In the genomic region with DNA sequence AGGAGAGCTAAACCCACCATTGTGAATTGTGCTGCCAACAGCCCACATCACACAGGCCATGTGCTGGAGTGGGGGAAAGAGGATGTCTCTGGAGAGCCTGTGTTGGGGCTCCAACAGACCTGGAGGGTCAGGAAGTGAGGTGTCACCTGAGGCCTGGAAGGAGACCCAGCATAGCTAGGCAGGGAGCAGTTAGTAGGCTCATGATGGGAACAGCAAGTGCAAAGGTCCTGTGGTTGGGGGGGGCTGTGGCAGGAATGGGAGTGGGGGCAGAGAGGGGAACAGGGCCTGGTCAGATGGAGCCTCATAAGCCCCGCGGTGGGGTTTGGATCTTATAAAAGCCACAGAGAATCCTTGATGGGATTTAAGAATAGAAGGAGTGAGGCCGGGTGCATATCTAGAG, we compare ENCODE assay signal across 31 cellular contexts. TPM values are rescaled to one million over a fixed set of nuclear protein-coding genes. Genes with fewer than 3 reads are reported as not detected.
"Had no signal": no experiment of that assay in that cellular context is flagged by ENCODE, and none has a peak within 500 bp of the region (broad histone marks: within the 10 kb centered on the region; RNA-seq: fewer than 3 reads in every experiment).

No MANE protein-coding gene starts in this region.

- H3K4me3 Mint-ChIP-seq: activated CD4-positive, alpha-beta T cell treated with anti-CD3 and anti-CD28 coated beads for 36 hours; activated T-cell treated with anti-CD3 and anti-CD28 coated beads, Interleukin-2, amount 50 U/mL, for 72 hours; naive thymus-derived CD8-positive, alpha-beta T cell; neural progenitor cell; stimulated activated effector memory CD8-positive, alpha-beta T cell treated with anti-CD3 and anti-CD28 coated beads, Interleukin-12 subunit alpha, Interleukin-12 subunit beta, amount 100 ng/mL, for 72 hours; stimulated activated naive CD8-positive, alpha-beta T cell treated with anti-CD3 and anti-CD28 coated beads, Interleukin-15, amount 100 ng/mL, for 72 hours had no signal

- H3K27me3 ChIP-seq: hepatocyte, neural progenitor cell, upper lobe of left lung, vagina had no signal

- H3K4me1 Mint-ChIP-seq: naive thymus-derived CD8-positive, alpha-beta T cell; neural progenitor cell; stimulated activated naive CD8-positive, alpha-beta T cell treated with anti-CD3 and anti-CD28 coated beads, Interleukin-15, amount 100 ng/mL, for 72 hours had no signal

- H3K36me3 ChIP-seq: esophagus squamous epithelium, neural progenitor cell, upper lobe of left lung, vagina had no signal

- H3K36me3 Mint-ChIP-seq: activated naive CD4-positive, alpha-beta T cell treated with anti-CD3 and anti-CD28 coated beads, Interleukin-2, amount 50 U/mL, for 72 hours; naive thymus-derived CD8-positive, alpha-beta T cell; neural progenitor cell; stimulated activated effector memory CD8-positive, alpha-beta T cell treated with anti-CD3 and anti-CD28 coated beads, Interleukin-12 subunit alpha, Interleukin-12 subunit beta, amount 100 ng/mL, for 72 hours had no signal

- H3K9ac ChIP-seq: neural progenitor cell had no signal

- H3K4me2 ChIP-seq: hepatocyte, neural progenitor cell had no signal

- H3K4me1 ChIP-seq: neural progenitor cell, vagina had no signal

- H3K9me3 Mint-ChIP-seq: activated naive CD4-positive, alpha-beta T cell treated with anti-CD3 and anti-CD28 coated beads, Interleukin-2, amount 50 U/mL, for 72 hours; activated T-cell treated with anti-CD3 and anti-CD28 coated beads, Interleukin-2, amount 50 U/mL, for 72 hours; naive thymus-derived CD8-positive, alpha-beta T cell; neural progenitor cell; stimulated activated effector memory CD8-positive, alpha-beta T cell treated with anti-CD3 and anti-CD28 coated beads, Interleukin-12 subunit alpha, Interleukin-12 subunit beta, amount 100 ng/mL, for 72 hours; stimulated activated naive CD8-positive, alpha-beta T cell treated with anti-CD3 and anti-CD28 coated beads, Interleukin-15, amount 100 ng/mL, for 72 hours had no signal

- H3K79me2 ChIP-seq: hepatocyte had no signal

- FAIRE-seq: bronchial epithelial cell, colon, endometrium, frontal cortex, keratinocyte had no signal

- H3K27me3 Mint-ChIP-seq: activated CD4-positive, alpha-beta T cell treated with anti-CD3 and anti-CD28 coated beads for 36 hours had no signal

- ATAC-seq: activated CD4-positive, alpha-beta T cell treated with anti-CD3 and anti-CD28 coated beads for 36 hours; activated naive CD4-positive, alpha-beta T cell treated with anti-CD3 and anti-CD28 coated beads, Interleukin-2, amount 50 U/mL, for 72 hours; activated T-cell treated with anti-CD3 and anti-CD28 coated beads, Interleukin-2, amount 50 U/mL, for 72 hours; left colon; naive thymus-derived CD8-positive, alpha-beta T cell; right cardiac atrium; stimulated activated effector memory CD8-positive, alpha-beta T cell treated with anti-CD3 and anti-CD28 coated beads, Interleukin-12 subunit alpha, Interleukin-12 subunit beta, amount 100 ng/mL, for 72 hours; stimulated activated naive CD8-positive, alpha-beta T cell treated with anti-CD3 and anti-CD28 coated beads, Interleukin-15, amount 100 ng/mL, for 72 hours had no signal

- H3K9me3 ChIP-seq: esophagus squamous epithelium, upper lobe of left lung, vagina had no signal

- DNase-seq: activated CD4-positive, alpha-beta T cell treated with anti-CD3 and anti-CD28 coated beads for 36 hours; activated CD4-positive, alpha-beta T cell treated with anti-CD3 and anti-CD28 coated beads, Interleukin-2, amount 50 U/mL, for 4 hours; activated CD4-positive, CD25-positive, alpha-beta regulatory T cell; activated naive CD4-positive, alpha-beta T cell; activated T-cell treated with anti-CD3 and anti-CD28 coated beads for 4 hours; activated T-cell treated with anti-CD3 and anti-CD28 coated beads, Interleukin-2, amount 50 U/mL, for 72 hours; dermis blood vessel endothelial cell; effector CD8-positive, alpha-beta T cell; esophagus squamous epithelium; midbrain; stimulated activated CD4-positive, alpha-beta T cell treated with anti-CD3 and anti-CD28 coated beads, Interleukin-12 subunit alpha, Interleukin-12 subunit beta, amount 100 ng/mL, for 4 hours; stimulated activated CD4-positive, alpha-beta T cell treated with anti-CD3 and anti-CD28 coated beads, Interleukin-4, amount 100 ng/mL, for 24 hours; stimulated activated naive CD8-positive, alpha-beta T cell treated with anti-CD3 and anti-CD28 coated beads, Interleukin-15, amount 100 ng/mL, for 72 hours; substantia nigra had no signal

- H3K27ac Mint-ChIP-seq: activated CD4-positive, alpha-beta T cell treated with anti-CD3 and anti-CD28 coated beads for 36 hours; activated naive CD4-positive, alpha-beta T cell treated with anti-CD3 and anti-CD28 coated beads, Interleukin-2, amount 50 U/mL, for 72 hours; activated T-cell treated with anti-CD3 and anti-CD28 coated beads, Interleukin-2, amount 50 U/mL, for 72 hours; naive thymus-derived CD8-positive, alpha-beta T cell; neural progenitor cell; stimulated activated effector memory CD8-positive, alpha-beta T cell treated with anti-CD3 and anti-CD28 coated beads, Interleukin-12 subunit alpha, Interleukin-12 subunit beta, amount 100 ng/mL, for 72 hours; stimulated activated naive CD8-positive, alpha-beta T cell treated with anti-CD3 and anti-CD28 coated beads, Interleukin-15, amount 100 ng/mL, for 72 hours had no signal

- H2AFZ ChIP-seq: hepatocyte, neural progenitor cell had no signal

- H3K4me3 ChIP-seq: esophagus squamous epithelium, hepatocyte, neural progenitor cell, upper lobe of left lung, vagina had no signal

- H3K27ac ChIP-seq: epithelial cell of prostate, esophagus squamous epithelium, hepatocyte, neural progenitor cell, upper lobe of left lung, vagina had no signal

RNA-seq across cellular contexts. Expression of a gene that starts 35.9 kb away (rescaled TPM):
- total RNA-seq: activated CD4-positive, alpha-beta T cell treated with anti-CD3 and anti-CD28 coated beads for 36 hours; activated T-cell treated with anti-CD3 and anti-CD28 coated beads, Interleukin-2, amount 50 U/mL, for 72 hours; dermis blood vessel endothelial cell; lower leg skin; naive thymus-derived CD8-positive, alpha-beta T cell; T-helper 1 cell treated with Interleukin-12 subunit alpha and Interleukin-12 subunit beta and Interleukin-4 antibody, amounts not matched to agents 30 ng/mL and 1 ng/mL, for 36 hours had no signal
- polyA plus RNA-seq: keratinocyte; naive thymus-derived CD8-positive, alpha-beta T cell had no signal

RNA-seq across cellular contexts. Expression of a gene that starts 48.3 kb away (rescaled TPM):
- total RNA-seq: activated CD4-positive, alpha-beta T cell treated with anti-CD3 and anti-CD28 coated beads for 36 hours; activated naive CD4-positive, alpha-beta T cell treated with anti-CD3 and anti-CD28 coated beads, Interleukin-2, amount 50 U/mL, for 72 hours; activated T-cell treated with anti-CD3 and anti-CD28 coated beads, Interleukin-2, amount 50 U/mL, for 72 hours; dermis blood vessel endothelial cell; naive thymus-derived CD8-positive, alpha-beta T cell; T-helper 1 cell treated with Interleukin-12 subunit alpha and Interleukin-12 subunit beta and Interleukin-4 antibody, amounts not matched to agents 30 ng/mL and 1 ng/mL, for 36 hours had no signal
- polyA plus RNA-seq: keratinocyte; naive thymus-derived CD8-positive, alpha-beta T cell had no signal
